12 cellular contexts compared by ENCODE assay signal in genomic region chr4:16079046-16079445, GRCh38. TPM values are rescaled to one million over a fixed set of nuclear protein-coding genes. Genes with fewer than 3 reads are reported as not detected.
DNase-seq lines count a peak whose midpoint lies in the region; ATAC-seq, FAIRE-seq and TF ChIP-seq lines count a peak whose summit lies in the region.
"Had no signal": no experiment of that assay in that cellular context is flagged by ENCODE, and none has a peak within 500 bp of the region (broad histone marks: within the 10 kb centered on the region; RNA-seq: fewer than 3 reads in every experiment).

No MANE protein-coding gene starts in this region.

- H3K27ac Mint-ChIP-seq in dendritic cell treated with granulocyte-macrophage colony-stimulating factor and Interleukin-4, amounts not matched to agents 40 ng/mL and 50 ng/mL, for 4 days, result peak overlapping the region; percentile 44
- H3K27ac Mint-ChIP-seq: activated B cell treated with CpG ODN at 0.5 μM for 24 hours; CD4-positive, CD25-positive, alpha-beta regulatory T cell had no signal

- no peak overlapping the region for H3K56ac ChIP-seq in mesendoderm (ENCODE audit: low read length)

- peaks cover 33% of the 10 kb centered on the region for H3K4me1 Mint-ChIP-seq in dendritic cell treated with granulocyte-macrophage colony-stimulating factor and Interleukin-4, amounts not matched to agents 40 ng/mL and 50 ng/mL, for 4 days (ENCODE audit: low read depth)

- TF ChIP-seq CTCF in Peyer's patch (IDR thresholded peaks at IDR 0.05) (no peak), omental fat pad (IDR thresholded peaks at IDR 0.05) (no peak)

- peaks cover 38% of the 10 kb centered on the region for H3K27me3 Mint-ChIP-seq in dendritic cell treated with granulocyte-macrophage colony-stimulating factor and Interleukin-4, amounts not matched to agents 40 ng/mL and 50 ng/mL, for 4 days

- H3K27ac ChIP-seq in mesendoderm (ENCODE audit: low read depth, low read length) (no peak overlapping the region), Peyer's patch (no peak overlapping the region)

- no peaks in the 10 kb centered on the region for H3K36me3 ChIP-seq in mesendoderm (ENCODE audit: control insufficient read depth, insufficient read depth, low read length)
- H3K36me3 ChIP-seq in Peyer's patch, result peaks cover 0 to 10% (median 0%) of the 10 kb centered on the region in 3 donors

- no peaks in the 10 kb centered on the region for H3K36me3 Mint-ChIP-seq in dendritic cell treated with granulocyte-macrophage colony-stimulating factor and Interleukin-4, amounts not matched to agents 40 ng/mL and 50 ng/mL, for 4 days (ENCODE audit: low read depth)
- H3K36me3 Mint-ChIP-seq: CD4-positive, CD25-positive, alpha-beta regulatory T cell had no signal

- no peak overlapping the region for H3K4ac ChIP-seq in mesendoderm (ENCODE audit: low read depth, low read length)

- H2BK120ac ChIP-seq in mesendoderm (ENCODE audit: low read depth, low read length), result no peak overlapping the region

- intact Hi-C loops in dendritic cell treated with granulocyte-macrophage colony-stimulating factor and Interleukin-4, amounts not matched to agents 40 ng/mL and 50 ng/mL, for 4 days (cut with micrococcal nuclease), result no loop called here

- no peak overlapping the region for H3K9ac ChIP-seq in mesendoderm (ENCODE audit: low read length)

- no peak overlapping the region for H2BK15ac ChIP-seq in mesendoderm (replicated peaks; ENCODE audit: low read depth)

- H4K5ac ChIP-seq in mesendoderm (ENCODE audit: low read length), result no peak overlapping the region

- H3K23ac ChIP-seq in mesendoderm (ENCODE audit: low read length), result no peak overlapping the region

- TF ChIP-seq POLR2A in GM12892 (IDR thresholded peaks at IDR 0.05; ENCODE audit: low read depth, low read length) (no peak), Peyer's patch (IDR thresholded peaks at IDR 0.05) (no peak)

- no peaks in the 10 kb centered on the region for H3K9me3 Mint-ChIP-seq in dendritic cell treated with granulocyte-macrophage colony-stimulating factor and Interleukin-4, amounts not matched to agents 40 ng/mL and 50 ng/mL, for 4 days
- H3K9me3 Mint-ChIP-seq: activated B cell treated with CpG ODN at 0.5 μM for 24 hours had no signal

- H3K9me3 ChIP-seq in Peyer's patch, result no peaks in the 10 kb centered on the region

- H4K8ac ChIP-seq in mesendoderm (ENCODE audit: low read depth, low read length), result no peak overlapping the region

- no peak overlapping the region for H3K18ac ChIP-seq in mesendoderm (ENCODE audit: low read length)

- peaks cover 27% of the 10 kb centered on the region for H3K79me2 ChIP-seq in mesendoderm (ENCODE audit: control insufficient read depth, insufficient read depth, low read length)

- FAIRE-seq in GM12892 (lab: Jason Lieb, UNC), result peak; percentile 51
- FAIRE-seq: small intestine had no signal

- peaks cover 12% of the 10 kb centered on the region for H3K79me1 ChIP-seq in mesendoderm (ENCODE audit: low read length)

- H2BK5ac ChIP-seq in mesendoderm (ENCODE audit: low read length), result no peak overlapping the region

- H3K27me3 ChIP-seq in mesendoderm (ENCODE audit: insufficient read depth, low read length, poor library complexity), result no peaks in the 10 kb centered on the region
- H3K27me3 ChIP-seq in Peyer's patch, result no peaks in the 10 kb centered on the region

- H2AK5ac ChIP-seq in mesendoderm (ENCODE audit: low read length), result no peak overlapping the region

- no peak overlapping the region for H3K4me2 ChIP-seq in mesendoderm (ENCODE audit: low read length)

- ATAC-seq in GM19467 (IDR thresholded peaks at IDR 0.05; ENCODE audit: unreplicated experiment) (peak; percentile 55), HG03159 (IDR thresholded peaks at IDR 0.05; ENCODE audit: unreplicated experiment) (peak; percentile 71), omental fat pad (ENCODE audit: low FRiP score) (no peak)

- DNase-seq in GM12892 (ENCODE audit: insufficient read length) (no peak), mesendoderm (no peak), NCI-H1048 (lab: John Stamatoyannopoulos, UW) (no peak), Peyer's patch (no peak), omental fat pad (ENCODE audit: low spot score) (no peak)
- DNase-seq: activated B cell treated with CpG ODN at 0.5 μM for 24 hours; CD4-positive, CD25-positive, alpha-beta regulatory T cell; NCI-H510A treated with DMSO at 0.1 percent for 48 hours; small intestine had no signal

- no CpG with 5 or more reads among the region's 1 CpG for WGBS in mesendoderm (ENCODE audit: extremely low coverage, insufficient coverage, low lambda C conversion rate)

- H3K4me3 Mint-ChIP-seq in dendritic cell treated with granulocyte-macrophage colony-stimulating factor and Interleukin-4, amounts not matched to agents 40 ng/mL and 50 ng/mL, for 4 days, result no peak overlapping the region
- H3K4me3 Mint-ChIP-seq: activated B cell treated with CpG ODN at 0.5 μM for 24 hours; CD4-positive, CD25-positive, alpha-beta regulatory T cell had no signal

- H3K4me3 ChIP-seq in mesendoderm (ENCODE audit: low read length) (no peak overlapping the region), Peyer's patch (no peak overlapping the region)

- H3K4me1 ChIP-seq in mesendoderm (ENCODE audit: control insufficient read depth, low read depth, low read length), result peaks cover 3% of the 10 kb centered on the region
- H3K4me1 ChIP-seq in Peyer's patch, result no peaks in the 10 kb centered on the region

RNA-seq across cellular contexts. Expression of gene PROM1, which starts 4.8 kb away (rescaled TPM):
- 0.23 TPM for polyA plus RNA-seq in GM12892 (2012; ENCODE audit: missing spikeins)
- polyA plus RNA-seq in mesendoderm (2013, experiment 1 of 2), result 61.4 TPM
- 61.8 TPM for polyA plus RNA-seq in mesendoderm (2013, experiment 2 of 2)
- 100 to 1,000 TPM in 1 of 4 donors, 10 to 100 TPM in 3; 33.8 to 128 (median 58.9) TPM for total RNA-seq in Peyer's patch
- under 1 TPM in 1 of 4 donors, not detected in 3; 0.09 TPM for total RNA-seq in omental fat pad
- total RNA-seq: activated B cell treated with CpG ODN at 0.5 μM for 24 hours had no signal
- polyA plus RNA-seq: CD4-positive, CD25-positive, alpha-beta regulatory T cell had no signal

Comparison
In these comparisons a context has a peak if more than half of its experiments do, and no peak if none do; other contexts are left out.
1. RNA of gene PROM1, which starts 4.8 kb away (total RNA-seq): 33.8 to 128 TPM in Peyer's patch; 0.09 TPM in omental fat pad; every median in the first group is over 10 times any median in the second.